ENCODE assay signal across 9 cellular contexts in the genomic region with DNA sequence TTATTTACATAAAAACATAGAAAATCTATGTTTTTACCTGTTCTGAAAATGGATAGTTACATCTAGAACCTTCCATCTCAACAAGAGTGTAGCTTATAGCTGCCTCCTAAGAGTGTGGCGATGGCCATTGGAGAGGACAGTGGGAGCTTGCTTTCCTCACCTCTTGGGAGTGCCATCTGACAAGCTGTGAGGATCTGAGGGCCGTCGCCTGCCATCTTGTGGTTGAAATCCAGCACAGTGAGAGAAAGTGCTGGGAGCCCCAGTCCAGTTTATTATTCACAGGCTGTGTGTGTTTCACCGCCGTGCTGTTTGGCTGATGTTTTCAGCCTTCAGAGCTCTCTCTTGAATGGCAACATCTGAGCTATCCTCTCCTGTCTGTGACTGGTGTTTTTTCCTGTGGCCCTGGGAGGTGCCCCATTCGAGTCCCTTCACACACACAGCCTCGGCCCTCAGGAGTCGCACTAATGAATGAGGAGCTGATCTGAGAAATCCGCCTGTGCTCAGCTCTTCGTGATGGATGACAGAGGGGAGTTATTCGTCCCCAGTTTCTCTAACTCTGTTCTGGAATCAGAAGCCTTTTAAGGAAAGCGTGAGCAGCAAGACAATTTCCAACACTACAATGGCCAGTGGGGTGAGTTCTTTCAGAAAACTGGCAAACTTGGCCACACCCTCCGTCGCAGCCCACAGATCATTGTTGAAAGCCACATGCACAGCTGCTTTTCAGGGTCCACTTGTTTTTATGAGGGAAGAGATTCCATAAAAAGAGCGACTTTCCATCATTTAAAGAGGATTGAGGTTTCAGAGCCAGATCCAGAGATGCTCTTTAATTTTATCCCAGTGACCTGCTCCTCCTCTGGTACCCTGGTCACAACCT.
A peak's percentile ranks its signal among the peaks of the same experiment; 100 is the strongest.
DNase-seq lines count a peak whose midpoint lies in the region; ATAC-seq, FAIRE-seq and TF ChIP-seq lines count a peak whose summit lies in the region.
"Had no signal": no experiment of that assay in that cellular context is flagged by ENCODE, and none has a peak within 500 bp of the region (broad histone marks: within the 10 kb centered on the region; RNA-seq: fewer than 3 reads in every experiment).

No MANE protein-coding gene starts in this region.

- no peak for TF ChIP-seq EP300 in stomach (IDR thresholded peaks at IDR 0.05)

- intact Hi-C loops in activated naive CD4-positive, alpha-beta T cell treated with anti-CD3 and anti-CD28 coated beads for 36 hours (cut with micrococcal nuclease), result loop anchor here (1.0 kb wide), 2 partner anchors 228 to 284 kb away; no protein-coding TSS in a partner anchor
- intact Hi-C loops in OCI-LY7 (cut with micrococcal nuclease; ENCODE audit: unreplicated experiment), result no loop called here
- intact Hi-C loops in stomach (cut with DNase I; ENCODE audit: low total_unique reads), result loop anchor here (10.0 kb wide), 1 partner anchor 224 kb away; no protein-coding TSS in a partner anchor

- H3K36me3 ChIP-seq in OCI-LY7 (ENCODE audit: insufficient read depth, low read length), result no peaks in the 10 kb centered on the region
- H3K36me3 ChIP-seq in keratinocyte (ENCODE audit: control insufficient read depth in 2 of 2, extremely low read depth in 1 of 2, insufficient read depth in 2 of 2, low read length in 2 of 2), result no peaks in the 10 kb centered on the region
- H3K36me3 ChIP-seq in stomach, result no peaks in the 10 kb centered on the region

- H3K9me2 ChIP-seq in OCI-LY7 (ENCODE audit: insufficient read depth, low read length), result no peaks in the 10 kb centered on the region

- no peaks in the 10 kb centered on the region for H3K36me3 Mint-ChIP-seq in activated naive CD4-positive, alpha-beta T cell treated with anti-CD3 and anti-CD28 coated beads for 36 hours (ENCODE audit: low read depth)

- 41 to 48% (median 45%) methylated on average over 14 to 15 of the region's 15 CpGs for WGBS in stomach, 5 donors

- peak; percentile 58 for DNase-seq in activated naive CD4-positive, alpha-beta T cell treated with anti-CD3 and anti-CD28 coated beads for 36 hours
- DNase-seq in activated naive CD4-positive, alpha-beta T cell treated with anti-CD3 and anti-CD28 coated beads, Interleukin-2, amount 50 U/mL, for 16 hours, result no peak
- DNase-seq in HT-29 (ENCODE audit: low spot score) (peak; percentile 81), OCI-LY7 (ENCODE audit: low spot score) (peak; percentile 54), caudate nucleus (lab: John Stamatoyannopoulos, UW) (peak; percentile 7 to 90 (median 68)), keratinocyte (ENCODE audit: low read depth, low spot score) (no peak), stomach (peak; percentile 55)

- POLR2A ChIA-PET in OCI-LY7 (lab: Charles Lee), result no interaction called here

- no peaks in the 10 kb centered on the region for H3K4me1 Mint-ChIP-seq in activated naive CD4-positive, alpha-beta T cell treated with anti-CD3 and anti-CD28 coated beads for 36 hours (ENCODE audit: low read depth)

- H3K4me1 ChIP-seq in OCI-LY7 (ENCODE audit: insufficient read depth, low read length, poor library complexity, severe bottlenecking) (no peaks in the 10 kb centered on the region), keratinocyte (ENCODE audit: control insufficient read depth, extremely low read depth, insufficient read depth, low read length) (peaks cover 7% of the 10 kb centered on the region), stomach (no peaks in the 10 kb centered on the region)

- no peak for ATAC-seq in GM21737 (IDR thresholded peaks at IDR 0.05; ENCODE audit: unreplicated experiment)

- TF ChIP-seq CTCF in OCI-LY7 (conservative IDR thresholded peaks at IDR 0.05; ENCODE audit: low read length) (peak; percentile 76), keratinocyte (optimal IDR thresholded peaks at IDR 0.05 in 1 of 3, IDR thresholded peaks at IDR 0.05 in 1 of 3, conservative IDR thresholded peaks at IDR 0.05 in 1 of 3; ENCODE audit: extremely low read depth in 1 of 3, insufficient read depth in 2 of 3, low read length in 3 of 3) (peak; percentile 81 to 85 (median 84)), stomach (IDR thresholded peaks at IDR 0.05) (peak in 5 of 7 experiments; percentile 38 to 48 (median 42))

- no peak for TF ChIP-seq POLR2A in stomach (IDR thresholded peaks at IDR 0.05)

- H3K4me2 ChIP-seq in OCI-LY7 (ENCODE audit: low read length), result no peak overlapping the region
- no peak overlapping the region for H3K4me2 ChIP-seq in keratinocyte (ENCODE audit: control insufficient read depth, extremely low read depth, insufficient read depth, low read depth, low read length)

- H4K20me1 ChIP-seq in OCI-LY7 (ENCODE audit: insufficient read depth, low read length), result no peaks in the 10 kb centered on the region
- no peaks in the 10 kb centered on the region for H4K20me1 ChIP-seq in keratinocyte (ENCODE audit: control insufficient read depth, extremely low read depth, insufficient read depth, low read length)

- CTCF ChIA-PET in activated naive CD4-positive, alpha-beta T cell treated with anti-CD3 and anti-CD28 coated beads for 36 hours (lab: Charles Lee), result interaction anchor here (0.6 to 1.3 kb wide), 10 partner anchors 11 to 312 kb away, joined by 3 to 4 read pairs (median 3); no protein-coding TSS in a partner anchor
- CTCF ChIA-PET in OCI-LY7 (lab: Charles Lee; ENCODE audit: unreplicated experiment), result interaction anchor here (1.7 kb wide), 1 partner anchor 284 kb away, joined by 5 read pairs; no protein-coding TSS in a partner anchor

- no peaks in the 10 kb centered on the region for H3K9me1 ChIP-seq in keratinocyte (ENCODE audit: control insufficient read depth, extremely low read depth, insufficient read depth, low read length)

- H2AFZ ChIP-seq in OCI-LY7 (ENCODE audit: low read length), result no peak overlapping the region
- no peak overlapping the region for H2AFZ ChIP-seq in keratinocyte (ENCODE audit: control insufficient read depth, low read length)

- no peak overlapping the region for H3K9ac ChIP-seq in keratinocyte (ENCODE audit: control insufficient read depth, extremely low read depth, insufficient read depth, low read length)

- H3K27me3 Mint-ChIP-seq in activated naive CD4-positive, alpha-beta T cell treated with anti-CD3 and anti-CD28 coated beads for 36 hours (ENCODE audit: low read depth), result no peaks in the 10 kb centered on the region
- H3K27me3 Mint-ChIP-seq: dendritic cell treated with granulocyte-macrophage colony-stimulating factor and Interleukin-4, amounts not matched to agents 40 ng/mL and 50 ng/mL, for 4 days had no signal

- no peaks in the 10 kb centered on the region for H3K9me3 ChIP-seq in OCI-LY7 (ENCODE audit: low read length)
- H3K9me3 ChIP-seq in keratinocyte (ENCODE audit: control insufficient read depth, low read depth, low read length), result no peaks in the 10 kb centered on the region
- H3K9me3 ChIP-seq in stomach, result no peaks in the 10 kb centered on the region

- H3K4me3 ChIP-seq in OCI-LY7 (ENCODE audit: low read depth, low read length, poor library complexity, severe bottlenecking) (no peak overlapping the region), keratinocyte (ENCODE audit: control insufficient read depth in 2 of 3, extremely low read depth in 1 of 3, insufficient read depth in 2 of 3, low read depth in 1 of 3, low read length in 3 of 3) (no peak overlapping the region), stomach (no peak overlapping the region)

- H3K9me3 Mint-ChIP-seq in activated naive CD4-positive, alpha-beta T cell treated with anti-CD3 and anti-CD28 coated beads for 36 hours, result no peaks in the 10 kb centered on the region
- H3K9me3 Mint-ChIP-seq: dendritic cell treated with granulocyte-macrophage colony-stimulating factor and Interleukin-4, amounts not matched to agents 40 ng/mL and 50 ng/mL, for 4 days had no signal

- H3K27ac Mint-ChIP-seq in activated naive CD4-positive, alpha-beta T cell treated with anti-CD3 and anti-CD28 coated beads for 36 hours, result no peak overlapping the region
- H3K27ac Mint-ChIP-seq: dendritic cell treated with granulocyte-macrophage colony-stimulating factor and Interleukin-4, amounts not matched to agents 40 ng/mL and 50 ng/mL, for 4 days had no signal

- no TSS peak for BruUV-seq in OCI-LY7 (replicated peaks; lab: Mats Ljungman, UMichigan)

- H3K79me2 ChIP-seq in OCI-LY7 (ENCODE audit: insufficient read depth, low read depth, low read length), result no peaks in the 10 kb centered on the region
- H3K79me2 ChIP-seq in keratinocyte (ENCODE audit: control insufficient read depth, insufficient read depth, low read length), result no peaks in the 10 kb centered on the region

- dilution Hi-C loops in keratinocyte (cut with MboI; ENCODE audit: extremely low pct_ligation_motif_present, low sequenced_read_pairs), result no loop called here

- peak; percentile 39 for FAIRE-seq in keratinocyte (lab: Jason Lieb, UNC)

- H3K27me3 ChIP-seq in keratinocyte (ENCODE audit: control insufficient read depth, extremely low read depth, insufficient read depth, low read length) (peaks cover 4% of the 10 kb centered on the region), stomach (peaks cover 0 to 11% (median 0%) of the 10 kb centered on the region in 3 donors)

- H3K27ac ChIP-seq in OCI-LY7 (ENCODE audit: low read depth, low read length, poor library complexity, severe bottlenecking) (no peak overlapping the region), caudate nucleus (ENCODE audit: low read depth, low read length) (peak overlapping the region; percentile 2), keratinocyte (ENCODE audit: control insufficient read depth, insufficient read depth, low read length) (no peak overlapping the region), stomach (no peak overlapping the region)

- no peak overlapping the region for H3K4me3 Mint-ChIP-seq in activated naive CD4-positive, alpha-beta T cell treated with anti-CD3 and anti-CD28 coated beads for 36 hours
- H3K4me3 Mint-ChIP-seq: dendritic cell treated with granulocyte-macrophage colony-stimulating factor and Interleukin-4, amounts not matched to agents 40 ng/mL and 50 ng/mL, for 4 days had no signal

Comparison
In these comparisons a context has a peak if more than half of its experiments do, and no peak if none do; other contexts are left out.
1. DNase-seq: peak in activated naive CD4-positive, alpha-beta T cell treated with anti-CD3 and anti-CD28 coated beads for 36 hours (single experiment), HT-29 (single experiment), OCI-LY7 (single experiment), caudate nucleus (61 of 61) and stomach (single experiment); none in activated naive CD4-positive, alpha-beta T cell treated with anti-CD3 and anti-CD28 coated beads, Interleukin-2, amount 50 U/mL, for 16 hours (single experiment) and keratinocyte (single experiment).
2. Peak in every context shown above with its lines, with median percentiles within 50 percentile points of each other: CTCF ChIP-seq.